Comparison of ENCODE assay signal across 24 cellular contexts in the genomic region with DNA sequence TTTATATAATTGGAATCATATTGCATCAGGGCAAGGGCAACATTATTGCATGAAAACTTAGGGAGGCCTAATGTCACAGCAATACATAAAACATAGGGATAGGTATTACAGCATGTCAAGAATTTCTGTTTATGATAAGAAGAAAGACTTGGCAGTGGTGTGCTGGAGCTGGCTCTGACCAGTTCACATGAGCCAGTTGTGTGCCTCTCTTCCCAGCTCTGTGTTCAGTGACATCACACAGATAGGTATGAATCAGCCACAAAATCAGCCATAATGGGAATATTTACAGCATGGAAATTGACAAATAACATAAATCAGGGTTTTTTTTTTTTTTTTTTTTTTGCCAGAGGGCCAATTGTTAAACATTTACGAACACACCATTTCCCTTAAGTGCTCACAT. TPM values are rescaled to one million over a fixed set of nuclear protein-coding genes. Genes with fewer than 3 reads are reported as not detected.
"Had no signal": no experiment of that assay in that cellular context is flagged by ENCODE, and none has a peak within 500 bp of the region (broad histone marks: within the 10 kb centered on the region; RNA-seq: fewer than 3 reads in every experiment).

No MANE protein-coding gene starts in this region.

- ATAC-seq: effector memory CD8-positive, alpha-beta T cell; gastrocnemius medialis; heart right ventricle; left lobe of liver; natural killer cell treated with Interleukin-12 subunit alpha and Interleukin-12 subunit beta and Interleukin-15 and Interleukin-18, amount 100 ng/mL, for 72 hours had no signal

- H3K9ac ChIP-seq: neural progenitor cell had no signal

- H3K4me2 ChIP-seq: neural progenitor cell had no signal

- H3K9me3 ChIP-seq: esophagus squamous epithelium, gastrocnemius medialis, ovary, right atrium auricular region, sigmoid colon, stomach, thoracic aorta, transverse colon had no signal

- H3K4me1 ChIP-seq: esophagus squamous epithelium, gastrocnemius medialis, heart right ventricle, neural progenitor cell, right atrium auricular region, sigmoid colon, stomach, transverse colon had no signal

- H3K27ac ChIP-seq: epithelial cell of prostate, esophagus squamous epithelium, gastrocnemius medialis, heart right ventricle, neural progenitor cell, ovary, right atrium auricular region, sigmoid colon, skin epidermis, stomach, thoracic aorta, transverse colon had no signal

- H3K4me3 ChIP-seq: esophagus squamous epithelium, gastrocnemius medialis, heart right ventricle, neural progenitor cell, ovary, right atrium auricular region, sigmoid colon, skin epidermis, stomach, thoracic aorta, transverse colon had no signal

- H3K36me3 ChIP-seq: esophagus squamous epithelium, gastrocnemius medialis, heart right ventricle, neural progenitor cell, ovary, right atrium auricular region, sigmoid colon, stomach, thoracic aorta, transverse colon had no signal

- H2AFZ ChIP-seq: neural progenitor cell had no signal

- DNase-seq: effector memory CD8-positive, alpha-beta T cell; esophagus squamous epithelium; gastrocnemius medialis; heart right ventricle; hypothalamus; islet precursor cell; nucleus accumbens; ovary; sigmoid colon; stimulated activated CD4-positive, alpha-beta T cell treated with anti-CD3 and anti-CD28 coated beads, Interleukin-2, amount 100 ng/mL, for 24 hours; stimulated activated naive CD4-positive, alpha-beta T cell; stomach; substantia nigra; transverse colon had no signal

- H3K27me3 ChIP-seq: esophagus squamous epithelium, gastrocnemius medialis, heart right ventricle, neural progenitor cell, ovary, right atrium auricular region, sigmoid colon, stomach, transverse colon had no signal

RNA-seq across cellular contexts. Expression of gene ACSM4, which starts 32.0 kb away (rescaled TPM):
- total RNA-seq: esophagus squamous epithelium; gastrocnemius medialis; heart right ventricle; left lobe of liver; mesothelial cell of epicardium; natural killer cell treated with Interleukin-12 subunit alpha and Interleukin-12 subunit beta and Interleukin-15 and Interleukin-18, amount 100 ng/mL, for 72 hours; ovary; posterior vena cava; right atrium auricular region; sigmoid colon; stomach; thoracic aorta; transverse colon; ureter had no signal
- polyA plus RNA-seq: heart right ventricle, ovary, sigmoid colon, stomach had no signal
